7 cellular contexts compared by ENCODE assay signal in genomic region chr16:5239472-5240277, GRCh38.
DNase-seq lines count a peak whose midpoint lies in the region; ATAC-seq and TF ChIP-seq lines count a peak whose summit lies in the region.
"Not testable (repeated sequence)": the region's sequence is repeated elsewhere in the genome, so short reads cannot be mapped to it uniquely, and the experiment has no call there.

No MANE protein-coding gene starts in this region.

- not testable (repeated sequence) for ATAC-seq in lung (ENCODE audit: insufficient read depth, low FRiP score)

- H3K36me3 ChIP-seq in WERI-Rb-1; lung (ENCODE audit: control insufficient read depth in 2 of 2, insufficient read depth in 2 of 2, low read length in 2 of 2): not testable (repeated sequence)

- CTCF ChIA-PET in GM10248 (lab: Yijun Ruan, JAX) = interaction anchor here (0.6 to 2.5 kb wide), 6 partner anchors 14 to 771 kb away, joined by 3 to 17 read pairs (median 4); no protein-coding TSS in a partner anchor

- H3K4me1 ChIP-seq in lung (ENCODE audit: control insufficient read depth in 2 of 2, insufficient read depth in 2 of 2, low read length in 2 of 2) = not testable (repeated sequence)

- peak overlapping the region; percentile 49 for H3K4me3 ChIP-seq in WERI-Rb-1 (ENCODE audit: low read depth, low read length)
- not testable (repeated sequence) for H3K4me3 ChIP-seq in epithelial cell of esophagus (ENCODE audit: low read length); lung

- POLR2A ChIA-PET in GM10248 (lab: Yijun Ruan, JAX) = not testable (repeated sequence)

- not testable (repeated sequence) for H3K9me3 ChIP-seq in WERI-Rb-1 (ENCODE audit: severe bottlenecking); lung (ENCODE audit: control insufficient read depth in 2 of 2, insufficient read depth in 1 of 2, low read length in 1 of 2)

- H3K27ac ChIP-seq in WERI-Rb-1; lung (ENCODE audit: low read depth in 1 of 2, low read length in 1 of 2): not testable (repeated sequence)

- DNase-seq in GM10248 (ENCODE audit: extremely low spot score) = peak; percentile 64
- DNase-seq in NCI-H1417 (lab: John Stamatoyannopoulos, UW) = peak; percentile 4 to 8 (median 5)
- peak; percentile 40 for DNase-seq in WERI-Rb-1
- peak; percentile 60 for DNase-seq in activated naive CD4-positive, alpha-beta T cell treated with Interleukin-2 at 50 U/mL for 16 hours
- peak; percentile 11 for DNase-seq in epithelial cell of esophagus (ENCODE audit: low read depth)
- not testable (repeated sequence) for DNase-seq in lung (ENCODE audit: low spot score)
- DNase-seq in stimulated activated CD4-positive, alpha-beta T cell treated with anti-CD3 and anti-CD28 coated beads, Interleukin-1b, Interleukin-23, amount 100 ng/mL, for 4 hours (ENCODE audit: low read depth in 2 of 2) = peak; percentile 31 to 61

- 1% methylated on average over 36 to 85 of the region's 89 CpGs for WGBS in lung, 2 donors

- not testable (repeated sequence) for H3K27me3 ChIP-seq in WERI-Rb-1 (ENCODE audit: insufficient read depth, low read depth, severe bottlenecking); lung (ENCODE audit: control insufficient read depth, insufficient read depth)

- TF ChIP-seq CTCF in GM10248 (IDR thresholded peaks at IDR 0.05; ENCODE audit: control extremely low read depth, extremely low read depth, low read depth, missing control alignments) (peak; percentile 78), WERI-Rb-1 (IDR thresholded peaks at IDR 0.05; ENCODE audit: low read depth, low read length) (peak; percentile 56), epithelial cell of esophagus (IDR thresholded peaks at IDR 0.05; ENCODE audit: insufficient read depth, low read depth, low read length, missing control alignments) (peak; percentile 21), lung (IDR thresholded peaks at IDR 0.05; ENCODE audit: control extremely low read depth, extremely low read depth) (peak; percentile 16)

Comparison
In these comparisons a context has a peak if more than half of its experiments do, and no peak if none do; other contexts are left out.
1. CTCF ChIP-seq: peak in every context shown above with its lines; median percentile 78 in GM10248; 56 in WERI-Rb-1; 21 in epithelial cell of esophagus; 16 in lung.